In the genomic region with DNA sequence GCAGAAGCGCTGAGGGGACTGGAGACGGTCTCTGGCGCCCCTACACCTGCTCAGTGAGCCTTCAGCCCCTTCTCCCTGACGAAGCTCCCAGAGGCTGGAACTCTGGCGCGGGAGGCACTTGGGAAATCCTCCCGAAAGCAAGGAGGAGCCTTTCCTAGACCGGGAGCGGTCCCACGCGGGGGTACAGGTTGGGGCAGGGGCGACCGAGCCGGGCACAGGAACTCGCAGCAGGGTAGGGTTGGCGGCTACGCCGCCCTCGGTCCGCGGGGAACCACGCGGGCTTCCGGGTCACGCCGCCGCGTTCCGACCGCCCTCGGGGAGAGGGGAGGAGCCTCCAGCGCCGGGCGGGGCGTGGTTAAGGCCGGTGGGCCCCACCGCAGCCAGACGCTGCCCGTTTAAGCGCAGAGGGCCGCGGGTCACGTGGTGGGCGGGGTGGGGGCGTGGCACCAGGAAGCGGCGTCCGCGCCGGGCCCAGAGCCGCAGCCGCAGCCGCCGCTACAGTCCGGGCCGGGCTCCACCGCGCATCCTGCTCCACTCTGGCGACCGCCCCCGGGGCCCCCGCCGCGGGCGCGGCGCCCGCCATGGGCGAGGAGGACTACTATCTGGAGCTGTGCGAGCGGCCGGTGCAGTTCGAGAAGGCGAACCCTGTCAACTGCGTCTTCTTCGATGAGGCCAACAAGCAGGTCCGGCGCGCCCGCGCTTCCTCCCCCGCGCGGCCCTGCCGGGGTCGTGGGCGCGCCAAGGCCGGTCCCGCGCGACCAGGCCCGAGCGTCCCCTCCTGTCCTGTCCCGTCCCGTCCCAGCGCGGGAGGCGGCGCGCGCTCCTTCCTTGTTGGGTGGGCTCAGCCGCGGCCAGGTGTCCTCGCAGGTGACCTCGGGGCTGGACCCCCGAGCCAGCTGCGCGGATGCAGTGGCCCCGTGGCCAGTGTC, we compare ENCODE assay signal across 8 cellular contexts. TPM values are rescaled to one million over a fixed set of nuclear protein-coding genes. Genes with fewer than 3 reads are reported as not detected.
DNase-seq lines count a peak whose midpoint lies in the region; ATAC-seq and TF ChIP-seq lines count a peak whose summit lies in the region.

A gene (plus strand): TSS at position 474 of the 929 bp plus-strand sequence. CDS start 108 bp downstream, at position 582.

- peaks cover 35% of the 10 kb centered on the region for H3K4me1 ChIP-seq in left ventricle myocardium inferior
- no peaks in the 10 kb centered on the region for H3K4me1 ChIP-seq in prostate gland (replicated peaks)

- peak; percentile 77 for ATAC-seq in HG02840 (IDR thresholded peaks at IDR 0.05; ENCODE audit: low FRiP score, unreplicated experiment)

- peak within 1 kb of the TSS; percentile 92 for H3K27ac Mint-ChIP-seq in T-helper 1 cell treated with Interleukin-12 subunit alpha and Interleukin-12 subunit beta and Interleukin-4 antibody, amounts not matched to agents 30 μg/mL and 1 μg/mL, for 36 hours

- TF ChIP-seq POLR2A in prostate gland (IDR thresholded peaks at IDR 0.05): peak; percentile 72

- H3K27me3 ChIP-seq in left ventricle myocardium inferior (ENCODE audit: low read depth) (no peaks in the 10 kb centered on the region), prostate gland (replicated peaks; ENCODE audit: insufficient read depth) (no peaks in the 10 kb centered on the region)

- H3K27me3 Mint-ChIP-seq in T-helper 1 cell treated with Interleukin-12 subunit alpha and Interleukin-12 subunit beta and Interleukin-4 antibody, amounts not matched to agents 30 μg/mL and 1 μg/mL, for 36 hours (ENCODE audit: low read depth): no peaks in the 10 kb centered on the region

- peaks cover 47% of the 10 kb centered on the region for H3K4me1 Mint-ChIP-seq in T-helper 1 cell treated with Interleukin-12 subunit alpha and Interleukin-12 subunit beta and Interleukin-4 antibody, amounts not matched to agents 30 μg/mL and 1 μg/mL, for 36 hours (ENCODE audit: low read depth)

- in situ Hi-C loops in GM13977 (cut with MboI; ENCODE audit: low pct_unique_long_range_greater_than_20kb, low sequenced_read_pairs, unreplicated experiment): loop anchor here (25.0 kb wide), 1 partner anchor 309 kb away; no protein-coding TSS in a partner anchor

- DNase-seq in GM13977 (ENCODE audit: low spot score) (peak; percentile 96), NCI-H1436 treated with DMSO at 0.1 percent for 48 hours (lab: John Stamatoyannopoulos, UW) (peak; percentile 30), amniotic stem cell (lab: John Stamatoyannopoulos, UW) (peak; percentile 86), left ventricle myocardium inferior (peak; percentile 98), prostate gland (ENCODE audit: low spot score) (peak; percentile 93), ureter (ENCODE audit: low spot score) (peak; percentile 98)

- H3K36me3 ChIP-seq in left ventricle myocardium inferior: peaks cover 14% of the 10 kb centered on the region
- no peaks in the 10 kb centered on the region for H3K36me3 ChIP-seq in prostate gland

- H3K4me3 ChIP-seq in left ventricle myocardium inferior (peak within 1 kb of the TSS; percentile 99), prostate gland (peak within 1 kb of the TSS; percentile 79 to 90)

- peaks cover 20% of the 10 kb centered on the region for H3K36me3 Mint-ChIP-seq in T-helper 1 cell treated with Interleukin-12 subunit alpha and Interleukin-12 subunit beta and Interleukin-4 antibody, amounts not matched to agents 30 μg/mL and 1 μg/mL, for 36 hours (ENCODE audit: low read depth)

- H3K27ac ChIP-seq in left ventricle myocardium inferior (replicated peaks) (peak within 1 kb of the TSS; percentile 97), prostate gland (peak within 1 kb of the TSS; percentile 91 to 92)

- H3K9me3 ChIP-seq in left ventricle myocardium inferior (replicated peaks) (no peaks in the 10 kb centered on the region), prostate gland (no peaks in the 10 kb centered on the region)

- WGBS in prostate gland: under 1% methylated on average over 75 of the region's 110 CpGs

- TF ChIP-seq CTCF in GM13977 (IDR thresholded peaks at IDR 0.05; ENCODE audit: extremely low read depth, insufficient read depth, missing control alignments): peak; percentile 25
- peak; percentile 31 for TF ChIP-seq CTCF in left ventricle myocardium inferior (IDR thresholded peaks at IDR 0.05; ENCODE audit: borderline replicate concordance)
- TF ChIP-seq CTCF in prostate gland (IDR thresholded peaks at IDR 0.05): peak in 2 of 4 experiments; percentile 12 to 32

- H3K4me3 Mint-ChIP-seq in T-helper 1 cell treated with Interleukin-12 subunit alpha and Interleukin-12 subunit beta and Interleukin-4 antibody, amounts not matched to agents 30 μg/mL and 1 μg/mL, for 36 hours: peak within 1 kb of the TSS; percentile 93

- no peaks in the 10 kb centered on the region for H3K9me3 Mint-ChIP-seq in T-helper 1 cell treated with Interleukin-12 subunit alpha and Interleukin-12 subunit beta and Interleukin-4 antibody, amounts not matched to agents 30 μg/mL and 1 μg/mL, for 36 hours

- intact Hi-C loops in left ventricle myocardium inferior (cut with micrococcal nuclease) (loop anchor here (5.0 kb wide), 1 partner anchor 84 kb away; a partner anchor contains a TSS), prostate gland (cut with DNase I) (loop anchor here (5.0 to 10.0 kb wide), 3 partner anchors 66 to 369 kb away; a partner anchor contains a TSS)

RNA-seq across cellular contexts. Expression of the gene that starts here (rescaled TPM):
- 14.7 TPM for total RNA-seq in left ventricle myocardium inferior
- 10 to 100 TPM; 12.0 to 28.5 TPM for total RNA-seq in prostate gland
- total RNA-seq in ureter: 27.5 TPM

Comparison
In these comparisons a context has a peak if more than half of its experiments do, and no peak if none do; other contexts are left out.
1. Peak in every context shown above with its lines: DNase-seq, ATAC-seq, H3K4me3 ChIP-seq and H3K27ac ChIP-seq.
2. DNase-seq: peak in every context shown above with its lines; median percentile 98 in left ventricle myocardium inferior; 98 in ureter; 96 in GM13977; 93 in prostate gland; 86 in amniotic stem cell; 30 in NCI-H1436 treated with DMSO at 0.1 percent for 48 hours.